Comparison of ENCODE assay signal across 8 cellular contexts in the genomic region with DNA sequence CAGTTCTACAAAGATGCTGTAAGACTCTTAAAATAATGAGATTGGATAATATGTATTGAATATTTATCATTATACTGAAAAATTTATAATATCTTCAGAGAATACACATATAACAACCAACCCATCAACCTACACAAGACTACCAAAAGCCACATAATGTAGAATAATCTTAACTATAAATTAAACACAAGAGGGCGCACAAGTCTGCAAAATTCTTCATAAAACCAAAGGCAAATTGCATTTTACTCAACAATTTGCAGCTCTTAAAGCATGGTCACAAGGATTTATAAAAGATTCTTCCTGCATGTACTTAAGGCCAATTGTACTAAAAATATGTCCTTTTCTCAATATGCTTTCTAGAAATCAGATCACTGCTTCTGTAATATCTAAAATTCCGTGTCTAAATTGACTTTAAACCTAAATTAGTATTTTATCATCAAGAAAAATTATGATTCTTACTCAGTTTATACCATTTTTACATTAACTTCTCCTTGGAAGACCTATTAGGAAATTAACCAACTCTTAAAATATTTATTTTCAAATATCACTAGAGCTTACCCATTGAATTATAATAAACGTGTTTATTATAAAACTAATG.
A peak's percentile ranks its signal among the peaks of the same experiment; 100 is the strongest.
DNase-seq lines count a peak whose midpoint lies in the region; ATAC-seq and TF ChIP-seq lines count a peak whose summit lies in the region.

No MANE protein-coding gene starts in this region.

- H3K36me3 ChIP-seq in spleen: no peaks in the 10 kb centered on the region

- intact Hi-C loops in activated CD8-positive, alpha-beta T cell treated with anti-CD3 and anti-CD28 coated beads for 36 hours (cut with micrococcal nuclease): loop anchor here (5.0 kb wide), 1 partner anchor 232 kb away; no protein-coding TSS in a partner anchor
- intact Hi-C loops in right cardiac atrium (cut with DNase I) (loop anchor here (5.0 to 10.0 kb wide), 4 partner anchors 224 to 644 kb away; no protein-coding TSS in a partner anchor), spleen (cut with DNase I; ENCODE audit: low total_unique reads) (loop anchor here (5.0 kb wide), 2 partner anchors 227 to 442 kb away; no protein-coding TSS in a partner anchor)

- H3K4me3 Mint-ChIP-seq in activated CD8-positive, alpha-beta T cell treated with anti-CD3 and anti-CD28 coated beads for 36 hours: no peak overlapping the region

- H3K27me3 ChIP-seq in right cardiac atrium (ENCODE audit: control insufficient read depth, insufficient read depth): no peaks in the 10 kb centered on the region
- H3K27me3 ChIP-seq in spleen (replicated peaks in 1 of 7): no peaks in the 10 kb centered on the region

- POLR2A ChIA-PET in activated CD8-positive, alpha-beta T cell treated with anti-CD3 and anti-CD28 coated beads for 36 hours (lab: Charles Lee): interaction anchor here (1.1 to 1.6 kb wide), 2 partner anchors 228 to 232 kb away, joined by 3 to 4 read pairs; no protein-coding TSS in a partner anchor

- TF ChIP-seq CTCF in GM12864 (IDR thresholded peaks at IDR 0.05; ENCODE audit: low read depth, low read length, missing control alignments) (peak; percentile 16), spleen (IDR thresholded peaks at IDR 0.05 in 8 of 11, conservative IDR thresholded peaks at IDR 0.05 in 3 of 11) (peak in 10 of 11 experiments; percentile 18 to 67 (median 54))
- peak; percentile 80 for TF ChIP-seq CTCF in activated CD8-positive, alpha-beta T cell treated with anti-CD3 and anti-CD28 coated beads for 36 hours (IDR thresholded peaks at IDR 0.05)

- ATAC-seq in activated CD8-positive, alpha-beta T cell treated with anti-CD3 and anti-CD28 coated beads for 36 hours: no peak
- peak; percentile 16 to 28 for ATAC-seq in right cardiac atrium
- ATAC-seq in GM21360 (IDR thresholded peaks at IDR 0.05; ENCODE audit: unreplicated experiment): no peak

- no peaks in the 10 kb centered on the region for H3K9me3 Mint-ChIP-seq in activated CD8-positive, alpha-beta T cell treated with anti-CD3 and anti-CD28 coated beads for 36 hours

- peaks cover 18% of the 10 kb centered on the region for H3K27me3 Mint-ChIP-seq in activated CD8-positive, alpha-beta T cell treated with anti-CD3 and anti-CD28 coated beads for 36 hours

- no peak overlapping the region for H3K27ac ChIP-seq in right cardiac atrium (ENCODE audit: low read length)
- H3K27ac ChIP-seq in spleen: no peak overlapping the region

- H3K36me3 Mint-ChIP-seq in activated CD8-positive, alpha-beta T cell treated with anti-CD3 and anti-CD28 coated beads for 36 hours (ENCODE audit: low read depth): no peaks in the 10 kb centered on the region

- H3K4me1 ChIP-seq in right cardiac atrium (ENCODE audit: control insufficient read depth, insufficient read depth, low read length) (no peaks in the 10 kb centered on the region), spleen (no peaks in the 10 kb centered on the region)

- H3K4me3 ChIP-seq in GM12864 (ENCODE audit: low read depth, low read length): no peak overlapping the region
- H3K4me3 ChIP-seq in right cardiac atrium (ENCODE audit: low read length): no peak overlapping the region
- H3K4me3 ChIP-seq in spleen: no peak overlapping the region

- DNase-seq in A172 (ENCODE audit: low spot score): peak; percentile 26
- DNase-seq in GM12864 (ENCODE audit: low read depth): peak; percentile 25
- DNase-seq in NCI-H2107 treated with DMSO at 0.1 percent for 48 hours (lab: John Stamatoyannopoulos, UW; ENCODE audit: unreplicated experiment): peak; percentile 56
- DNase-seq in activated CD8-positive, alpha-beta T cell treated with anti-CD3 and anti-CD28 coated beads for 36 hours: no peak
- DNase-seq in right cardiac atrium: no peak
- DNase-seq in spleen: no peak
- no peak for DNase-seq in activated CD4-positive, alpha-beta T cell treated with anti-CD3 and anti-CD28 coated beads for 1 hour

- whole genome bisulfite sequencing in right cardiac atrium: 60% methylated on average over 3 of the region's 3 CpGs
- 59 to 64% (median 59%) methylated on average over 3 of the region's 3 CpGs for WGBS in spleen, 5 donors

- H3K27ac Mint-ChIP-seq in activated CD8-positive, alpha-beta T cell treated with anti-CD3 and anti-CD28 coated beads for 36 hours: no peak overlapping the region

- no peaks in the 10 kb centered on the region for H3K4me1 Mint-ChIP-seq in activated CD8-positive, alpha-beta T cell treated with anti-CD3 and anti-CD28 coated beads for 36 hours (ENCODE audit: low read depth)

- TF ChIP-seq POLR2A in spleen (IDR thresholded peaks at IDR 0.05): no peak

- CTCF ChIA-PET in activated CD8-positive, alpha-beta T cell treated with anti-CD3 and anti-CD28 coated beads for 36 hours (lab: Charles Lee): interaction anchor here (0.6 to 3.8 kb wide), 31 partner anchors 9 to 645 kb away, joined by 3 to 79 read pairs (median 3); a partner anchor contains a TSS

- H3K9me3 ChIP-seq in right cardiac atrium (ENCODE audit: control insufficient read depth, low read length) (no peaks in the 10 kb centered on the region), spleen (no peaks in the 10 kb centered on the region)

Comparison
In these comparisons a context has a peak if more than half of its experiments do, and no peak if none do; other contexts are left out.
1. DNase-seq: peak in A172 (single experiment), GM12864 (single experiment) and NCI-H2107 treated with DMSO at 0.1 percent for 48 hours (single experiment); none in activated CD8-positive, alpha-beta T cell treated with anti-CD3 and anti-CD28 coated beads for 36 hours (single experiment), right cardiac atrium (0 of 3), spleen (single experiment) and activated CD4-positive, alpha-beta T cell treated with anti-CD3 and anti-CD28 coated beads for 1 hour (single experiment).
2. CTCF ChIP-seq: peak in every context shown above with its lines; median percentile 80 in activated CD8-positive, alpha-beta T cell treated with anti-CD3 and anti-CD28 coated beads for 36 hours; 54 in spleen; 16 in GM12864.
3. ATAC-seq: peak in right cardiac atrium (2 of 2); none in activated CD8-positive, alpha-beta T cell treated with anti-CD3 and anti-CD28 coated beads for 36 hours (single experiment) and GM21360 (single experiment).